In genomic region chr18:12328179-12328823, GRCh38 we compare ENCODE assay signal across 13 cellular contexts. TPM values are rescaled to one million over a fixed set of nuclear protein-coding genes. Genes with fewer than 3 reads are reported as not detected.
DNase-seq lines count a peak whose midpoint lies in the region; ATAC-seq, FAIRE-seq and TF ChIP-seq lines count a peak whose summit lies in the region.
"Had no signal": no experiment of that assay in that cellular context is flagged by ENCODE, and none has a peak within 500 bp of the region (broad histone marks: within the 10 kb centered on the region; RNA-seq: fewer than 3 reads in every experiment).

No MANE protein-coding gene starts in this region.

- no peaks in the 10 kb centered on the region for H3K9me3 ChIP-seq in A549
- H3K9me3 ChIP-seq in DOHH2 (ENCODE audit: control insufficient read depth, insufficient read depth, low read length) = no peaks in the 10 kb centered on the region
- H3K9me3 ChIP-seq in SK-N-MC (ENCODE audit: low read depth, low read length) = no peaks in the 10 kb centered on the region
- H3K9me3 ChIP-seq in keratinocyte (ENCODE audit: control insufficient read depth, low read depth, low read length) = no peaks in the 10 kb centered on the region
- H3K9me3 ChIP-seq: BE2C, mucosa of descending colon had no signal

- H3K27me3 ChIP-seq in DOHH2 (ENCODE audit: control insufficient read depth, low read length) = no peaks in the 10 kb centered on the region
- no peaks in the 10 kb centered on the region for H3K27me3 ChIP-seq in keratinocyte (ENCODE audit: control insufficient read depth, extremely low read depth, insufficient read depth, low read length)
- H3K27me3 ChIP-seq: BE2C had no signal

- POLR2A ChIA-PET in A549 (lab: Yijun Ruan, JAX) = interaction anchor here (1.4 kb wide), 1 partner anchor 9 kb away, joined by 10 read pairs; no protein-coding TSS in a partner anchor

- no peak for DNase-seq in A549 (ENCODE audit: low read depth in 1 of 2, low spot score in 1 of 2)
- no peak for DNase-seq in SK-N-MC (ENCODE audit: low read depth, low spot score)
- no peak for DNase-seq in keratinocyte (ENCODE audit: low read depth, low spot score)
- no peak for DNase-seq in anterior cingulate cortex (lab: John Stamatoyannopoulos, UW)
- DNase-seq in activated effector memory CD4-positive, alpha-beta T cell treated with Interleukin-2 at 50 U/mL for 16 hours = no peak
- no peak for DNase-seq in Kasumi-1 (lab: John Stamatoyannopoulos, UW)
- DNase-seq: cortex of kidney, NCI-H187 treated with DMSO at 0.1 percent for 48 hours had no signal

- peaks cover 4% of the 10 kb centered on the region; the same call in 1 of the 3 replicates for H3K4me1 ChIP-seq in A549
- no peaks in the 10 kb centered on the region for H3K4me1 ChIP-seq in DOHH2 (ENCODE audit: control insufficient read depth, low read length)
- H3K4me1 ChIP-seq in keratinocyte (ENCODE audit: control insufficient read depth, extremely low read depth, insufficient read depth, low read length) = peaks cover 4% of the 10 kb centered on the region
- H3K4me1 ChIP-seq: BE2C had no signal

- peak; percentile 27; the same call in 2 of the 3 replicates for TF ChIP-seq CTCF in A549 (IDR thresholded peaks at IDR 0.05)
- TF ChIP-seq CTCF in DOHH2 (IDR thresholded peaks at IDR 0.05; ENCODE audit: low read depth, low read length, poor library complexity, severe bottlenecking) = peak; percentile 47
- TF ChIP-seq CTCF in keratinocyte (optimal IDR thresholded peaks at IDR 0.05 in 1 of 3, IDR thresholded peaks at IDR 0.05 in 1 of 3, conservative IDR thresholded peaks at IDR 0.05 in 1 of 3; ENCODE audit: extremely low read depth in 1 of 3, insufficient read depth in 2 of 3, low read length in 3 of 3) = no peak

- H2AFZ ChIP-seq in keratinocyte (ENCODE audit: control insufficient read depth, low read length) = no peak overlapping the region

- H3K9ac ChIP-seq in SK-N-MC (ENCODE audit: insufficient read length) (no peak overlapping the region), keratinocyte (ENCODE audit: control insufficient read depth, extremely low read depth, insufficient read depth, low read length) (no peak overlapping the region)

- TF ChIP-seq EP300 in A549 (IDR thresholded peaks at IDR 0.05) = no peak

- dilution Hi-C loops in keratinocyte (cut with MboI; ENCODE audit: extremely low pct_ligation_motif_present, low sequenced_read_pairs) = no loop called here

- H3K79me2 ChIP-seq in DOHH2 (ENCODE audit: control insufficient read depth, low read length) (no peaks in the 10 kb centered on the region), keratinocyte (ENCODE audit: control insufficient read depth, insufficient read depth, low read length) (peaks cover 13% of the 10 kb centered on the region)

- H3K36me3 ChIP-seq in DOHH2 (ENCODE audit: control insufficient read depth, low read length) = peaks cover 50% of the 10 kb centered on the region
- peaks cover 53% of the 10 kb centered on the region for H3K36me3 ChIP-seq in SK-N-MC (ENCODE audit: insufficient read depth, low read length)
- peaks cover 25 to 31% of the 10 kb centered on the region in 2 experiments for H3K36me3 ChIP-seq in keratinocyte (ENCODE audit: control insufficient read depth in 2 of 2, extremely low read depth in 1 of 2, insufficient read depth in 2 of 2, low read length in 2 of 2)

- CTCF ChIA-PET in A549 (lab: Yijun Ruan, JAX) = interaction anchor here (0.7 to 3.2 kb wide), 16 partner anchors 10 to 337 kb away, joined by 3 to 25 read pairs (median 4); partner anchors contain the start of genes AFG3L2 and TUBB6

- WGBS in A549 (ENCODE audit: missing lambda C conversion rate) = 91% methylated on average over 3 of the region's 4 CpGs

- no peak for TF ChIP-seq RAD21 in A549 (conservative IDR thresholded peaks at IDR 0.05 in 1 of 2, IDR thresholded peaks at IDR 0.05 in 1 of 2)

- peaks cover 3% of the 10 kb centered on the region for H3K9me1 ChIP-seq in keratinocyte (ENCODE audit: control insufficient read depth, extremely low read depth, insufficient read depth, low read length)

- H3F3A ChIP-seq in DOHH2 (ENCODE audit: control insufficient read depth, insufficient read depth) = no peaks in the 10 kb centered on the region

- TF ChIP-seq POLR2A in A549 (IDR thresholded peaks at IDR 0.05; ENCODE audit: low read length) = no peak

- H3K4me3 ChIP-seq in A549 (no peak overlapping the region), DOHH2 (ENCODE audit: low read length) (no peak overlapping the region), SK-N-MC (no peak overlapping the region), keratinocyte (ENCODE audit: control insufficient read depth in 2 of 3, extremely low read depth in 1 of 3, insufficient read depth in 2 of 3, low read depth in 1 of 3, low read length in 3 of 3) (no peak overlapping the region)
- H3K4me3 ChIP-seq: GM12878, mucosa of descending colon had no signal

- no peaks in the 10 kb centered on the region for H3K9me2 ChIP-seq in DOHH2 (replicated peaks; ENCODE audit: control insufficient read depth, low read length)

- H4K20me1 ChIP-seq in DOHH2 (ENCODE audit: control insufficient read depth, insufficient read depth, low read depth, low read length) (no peaks in the 10 kb centered on the region), keratinocyte (ENCODE audit: control insufficient read depth, extremely low read depth, insufficient read depth, low read length) (peaks cover 25% of the 10 kb centered on the region)

- H3K27ac ChIP-seq in A549 = no peak overlapping the region
- H3K27ac ChIP-seq in DOHH2 (ENCODE audit: low read depth, low read length) = no peak overlapping the region
- H3K27ac ChIP-seq in SK-N-MC = peak overlapping the region; percentile 64; the same call in 1 of the 2 replicates
- H3K27ac ChIP-seq in keratinocyte (ENCODE audit: control insufficient read depth, insufficient read depth, low read length) = no peak overlapping the region

- no peak overlapping the region for H3K4me2 ChIP-seq in A549
- H3K4me2 ChIP-seq in DOHH2 (ENCODE audit: low read length) = no peak overlapping the region
- no peak overlapping the region for H3K4me2 ChIP-seq in keratinocyte (ENCODE audit: control insufficient read depth, extremely low read depth, insufficient read depth, low read depth, low read length)

- FAIRE-seq in A549 (lab: Jason Lieb, UNC) = no peak
- peak; percentile 67 for FAIRE-seq in keratinocyte (lab: Jason Lieb, UNC)
- FAIRE-seq: GM12878 had no signal

- peak in 1 of 2 experiments; percentile 12; a peak in 3 of 6 replicates for ATAC-seq in A549
- no peak for ATAC-seq in HG02852 (IDR thresholded peaks at IDR 0.05; ENCODE audit: unreplicated experiment)

TF ChIP-seq in A549, 52 proteins besides CTCF, POLR2A, EP300 and RAD21 (continues in another document):
- TF ChIP-seq CBX8 (IDR thresholded peaks at IDR 0.05) (no peak), MAZ (IDR thresholded peaks at IDR 0.05; ENCODE audit: borderline replicate concordance, low read depth, low read length) (no peak), KDM5A (IDR thresholded peaks at IDR 0.05) (no peak), POLR2AphosphoS2 (conservative IDR thresholded peaks at IDR 0.05; ENCODE audit: low read length) (no peak), HOXA7 (CRISPR knock-in tag; IDR thresholded peaks at IDR 0.05) (no peak), HES2 (IDR thresholded peaks at IDR 0.05) (no peak), HOXB13 (CRISPR knock-in tag; IDR thresholded peaks at IDR 0.05; ENCODE audit: low read depth) (no peak)
- TF ChIP-seq, protein P1, sequence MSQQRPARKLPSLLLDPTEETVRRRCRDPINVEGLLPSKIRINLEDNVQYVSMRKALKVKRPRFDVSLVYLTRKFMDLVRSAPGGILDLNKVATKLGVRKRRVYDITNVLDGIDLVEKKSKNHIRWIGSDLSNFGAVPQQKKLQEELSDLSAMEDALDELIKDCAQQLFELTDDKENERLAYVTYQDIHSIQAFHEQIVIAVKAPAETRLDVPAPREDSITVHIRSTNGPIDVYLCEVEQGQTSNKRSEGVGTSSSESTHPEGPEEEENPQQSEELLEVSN (IDR thresholded peaks at IDR 0.05; ENCODE audit: borderline replicate concordance, low read depth) = no peak
- TF ChIP-seq, protein P2, sequence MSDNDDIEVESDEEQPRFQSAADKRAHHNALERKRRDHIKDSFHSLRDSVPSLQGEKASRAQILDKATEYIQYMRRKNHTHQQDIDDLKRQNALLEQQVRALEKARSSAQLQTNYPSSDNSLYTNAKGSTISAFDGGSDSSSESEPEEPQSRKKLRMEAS (IDR thresholded peaks at IDR 0.05) = no peak

RNA-seq across cellular contexts. Expression of gene TUBB6, which starts 20.3 kb away (rescaled TPM):
- polyA plus RNA-seq in A549 (2011; rRNA removed) (83.7 and 88.5 TPM in 2 replicates), A549 (2017; fragmentation: RNase III; extraction: RNeasy Plus Mini Kit Qiagen cat#74134 plus additional on column Dnase treatment) (235 to 259 TPM (median 235 TPM) in 3 replicates), keratinocyte (479 to 701 TPM (median 598 TPM) in 3 replicates)
- 359 and 471 TPM in 2 replicates for polyA plus RNA-seq in A549 (2012; cell fraction: cytosol; rRNA removed)
- polyA plus RNA-seq in A549 (2012; cell fraction: nucleus; rRNA removed) = 409 and 668 TPM in 2 replicates
- 81.7 and 95.6 TPM in 2 replicates for polyA minus RNA-seq in A549 (2011; rRNA and poly(A)+ RNA removed)
- polyA plus RNA-seq in keratinocyte (2011; ENCODE audit: low read depth) = 90.6 TPM
- 405 and 737 TPM in 2 replicates for polyA plus RNA-seq in keratinocyte (2011; cell fraction: cytosol; rRNA removed)
- polyA plus RNA-seq in keratinocyte (2011; cell fraction: nucleus; rRNA removed) = 443 and 589 TPM in 2 replicates
- polyA plus RNA-seq in keratinocyte (2012; ENCODE audit: low replicate concordance) = 202 and 788 TPM in 2 replicates
- 445 to 619 TPM (median 547 TPM) in 3 replicates for polyA minus RNA-seq in keratinocyte
- 1,165 TPM for polyA minus RNA-seq in keratinocyte (2011; cell fraction: cytosol; rRNA and poly(A)+ RNA removed)
- polyA minus RNA-seq in keratinocyte (2011; cell fraction: nucleus; rRNA and poly(A)+ RNA removed) = 338 and 341 TPM in 2 replicates

RNA-seq across cellular contexts. Expression of gene AFG3L2, which starts 48.7 kb away (rescaled TPM):
- polyA plus RNA-seq in A549 (2011; rRNA removed) (36.5 and 56.4 TPM in 2 replicates), A549 (2017; fragmentation: RNase III; extraction: RNeasy Plus Mini Kit Qiagen cat#74134 plus additional on column Dnase treatment) (33.7 to 37.8 TPM (median 33.8 TPM) in 3 replicates), keratinocyte (31.0 to 47.5 TPM (median 42.2 TPM) in 3 replicates)
- 22.8 and 23.3 TPM in 2 replicates for polyA plus RNA-seq in A549 (2012; cell fraction: cytosol; rRNA removed)
- 19.3 and 27.7 TPM in 2 replicates for polyA plus RNA-seq in A549 (2012; cell fraction: nucleus; rRNA removed)
- 25.9 and 28.7 TPM in 2 replicates for polyA minus RNA-seq in A549 (2011; rRNA and poly(A)+ RNA removed)
- 57.6 TPM for polyA plus RNA-seq in keratinocyte (2011; ENCODE audit: low read depth)
- polyA plus RNA-seq in keratinocyte (2011; cell fraction: cytosol; rRNA removed) = 31.3 and 36.9 TPM in 2 replicates
- 55.3 and 62.9 TPM in 2 replicates for polyA plus RNA-seq in keratinocyte (2011; cell fraction: nucleus; rRNA removed)
- 37.8 and 39.1 TPM in 2 replicates for polyA plus RNA-seq in keratinocyte (2012; ENCODE audit: low replicate concordance)
- 15.5 to 37.2 TPM (median 30.0 TPM) in 3 replicates for polyA minus RNA-seq in keratinocyte
- polyA minus RNA-seq in keratinocyte (2011; cell fraction: cytosol; rRNA and poly(A)+ RNA removed) = 34.0 TPM
- 26.8 and 46.2 TPM in 2 replicates for polyA minus RNA-seq in keratinocyte (2011; cell fraction: nucleus; rRNA and poly(A)+ RNA removed)

Comparison
In these comparisons a context has a peak if more than half of its experiments do, and no peak if none do; other contexts are left out.
1. CTCF ChIP-seq: peak in A549 (single experiment) and DOHH2 (single experiment); none in keratinocyte (0 of 3).